In genomic region chr19:49664171-49665070, GRCh38 we compare ENCODE assay signal across 8 cellular contexts. TPM values are rescaled to one million over a fixed set of nuclear protein-coding genes. Genes with fewer than 3 reads are reported as not detected.
A peak's percentile ranks its signal among the peaks of the same experiment; 100 is the strongest.
DNase-seq lines count a peak whose midpoint lies in the region; ATAC-seq and TF ChIP-seq lines count a peak whose summit lies in the region.

No MANE protein-coding gene starts in this region.

- CTCF ChIA-PET in mammary epithelial cell (lab: Charles Lee; ENCODE audit: low non-redundant PET), result no interaction called here

- H3K36me3 Mint-ChIP-seq in immature natural killer cell, result peaks cover 0 to under 1% (median 0%) of the 10 kb centered on the region in 3 donors

- 0% methylated on average over 5 of the region's 53 CpGs for WGBS in mammary epithelial cell (ENCODE audit: low coverage, missing lambda C conversion rate)
- WGBS in smooth muscle cell (ENCODE audit: low lambda C conversion rate), result 2% methylated on average over 53 of the region's 53 CpGs

- H3K27ac ChIP-seq in mammary epithelial cell (ENCODE audit: insufficient read depth, low read depth, low read length), result peak overlapping the region; percentile 80
- peak overlapping the region; percentile 67 for H3K27ac ChIP-seq in smooth muscle cell (ENCODE audit: low read depth)

- H3K4me3 Mint-ChIP-seq in immature natural killer cell, result peak overlapping the region; percentile 96 to 99 (median 97)

- no peak for ATAC-seq in GM19467 (IDR thresholded peaks at IDR 0.05; ENCODE audit: unreplicated experiment)

- H3K4me2 ChIP-seq in mammary epithelial cell (ENCODE audit: insufficient read depth, low read depth, low read length) (peak overlapping the region; percentile 96), smooth muscle cell (peak overlapping the region; percentile 88)

- H2AFZ ChIP-seq in mammary epithelial cell (ENCODE audit: low read depth, low read length) (peak overlapping the region; percentile 85), smooth muscle cell (ENCODE audit: low read depth) (no peak overlapping the region)

- H4K20me1 ChIP-seq in mammary epithelial cell (ENCODE audit: insufficient read depth, low read length) (no peaks in the 10 kb centered on the region), smooth muscle cell (ENCODE audit: low read depth) (peaks cover 25% of the 10 kb centered on the region)

- no peaks in the 10 kb centered on the region for H3K9me3 ChIP-seq in HAP-1
- no peaks in the 10 kb centered on the region for H3K9me3 ChIP-seq in mammary epithelial cell (replicated peaks; ENCODE audit: insufficient read depth, low read length)
- H3K9me3 ChIP-seq in smooth muscle cell (replicated peaks; ENCODE audit: low read depth), result no peaks in the 10 kb centered on the region

- H3F3A ChIP-seq in smooth muscle cell (ENCODE audit: low read depth), result no peaks in the 10 kb centered on the region

- DNase-seq in COR-L47 (lab: John Stamatoyannopoulos, UW), result peak; percentile 80
- DNase-seq in HAP-1 (ENCODE audit: low spot score in 2 of 2), result peak; percentile 75 to 97
- peak; percentile 91 for DNase-seq in NCI-H2171 (lab: John Stamatoyannopoulos, UW)
- peak; percentile 95 for DNase-seq in mammary epithelial cell
- peak; percentile 80 to 85 (median 82) for DNase-seq in immature natural killer cell
- peak; percentile 86 for DNase-seq in smooth muscle cell (lab: John Stamatoyannopoulos, UW; ENCODE audit: unreplicated experiment)

- peaks cover 41% of the 10 kb centered on the region for H3K36me3 ChIP-seq in HAP-1 (replicated peaks)
- peaks cover 14% of the 10 kb centered on the region for H3K36me3 ChIP-seq in mammary epithelial cell (ENCODE audit: insufficient read depth, low read length)
- no peaks in the 10 kb centered on the region for H3K36me3 ChIP-seq in smooth muscle cell (ENCODE audit: low read depth)

- dilution Hi-C loops in mammary epithelial cell (cut with HindIII; ENCODE audit: low sequenced_read_pairs), result no loop called here

- intact Hi-C loops in mammary epithelial cell (cut with micrococcal nuclease), result loop anchor here (1.0 kb wide), 3 partner anchors 12 to 74 kb away; no protein-coding TSS in a partner anchor

- H3K4me1 ChIP-seq in HAP-1, result peaks cover 9% of the 10 kb centered on the region; the same call in 1 of the 2 replicates
- peaks cover 15% of the 10 kb centered on the region for H3K4me1 ChIP-seq in mammary epithelial cell (ENCODE audit: insufficient read depth, low read length)
- peaks cover 6% of the 10 kb centered on the region for H3K4me1 ChIP-seq in smooth muscle cell (ENCODE audit: low read depth)

- H3K79me2 ChIP-seq in mammary epithelial cell (ENCODE audit: insufficient read depth, low read length) (peaks cover 59% of the 10 kb centered on the region), smooth muscle cell (ENCODE audit: low read depth) (peaks cover 14% of the 10 kb centered on the region)

- H3K4me1 Mint-ChIP-seq in immature natural killer cell, result peaks cover 44 to 50% of the 10 kb centered on the region in 2 donors

- H3K27me3 ChIP-seq in HAP-1 (ENCODE audit: low read depth), result no peaks in the 10 kb centered on the region
- no peaks in the 10 kb centered on the region for H3K27me3 ChIP-seq in mammary epithelial cell (ENCODE audit: insufficient read depth, low read length)
- no peaks in the 10 kb centered on the region for H3K27me3 ChIP-seq in smooth muscle cell (ENCODE audit: low read depth)

- no peaks in the 10 kb centered on the region for H3K9me3 Mint-ChIP-seq in immature natural killer cell

- peak overlapping the region; percentile 92 for H3K9ac ChIP-seq in mammary epithelial cell (ENCODE audit: insufficient read depth, low read length)
- peak overlapping the region; percentile 37 for H3K9ac ChIP-seq in smooth muscle cell (ENCODE audit: low read depth)

- BruUV-seq in mammary epithelial cell (replicated peaks; lab: Mats Ljungman, UMichigan), result TSS peak; percentile 28

- peak overlapping the region; percentile 93 to 99 (median 96) for H3K27ac Mint-ChIP-seq in immature natural killer cell

- in situ Hi-C loops in HAP-1 (cut with MboI; ENCODE audit: low sequenced_read_pairs), result no loop called here
- in situ Hi-C loops in mammary epithelial cell (cut with MboI; ENCODE audit: low sequenced_read_pairs in 2 of 2), result no loop called here

- peaks cover 7 to 12% (median 11%) of the 10 kb centered on the region in 3 donors for H3K27me3 Mint-ChIP-seq in immature natural killer cell (ENCODE audit: low read depth in 3 of 3)

- no peak for TF ChIP-seq CTCF in WI38 (IDR thresholded peaks at IDR 0.05; ENCODE audit: low read depth, low read length)
- TF ChIP-seq CTCF in mammary epithelial cell (conservative IDR thresholded peaks at IDR 0.05 in 1 of 2, IDR thresholded peaks at IDR 0.05 in 1 of 2; ENCODE audit: extremely low read depth in 1 of 2, insufficient read depth in 1 of 2, low read depth in 1 of 2, low read length in 2 of 2), result peak in 1 of 2 donors; percentile 22
- no peak for TF ChIP-seq CTCF in smooth muscle cell (IDR thresholded peaks at IDR 0.05; ENCODE audit: borderline replicate concordance, insufficient read depth, poor library complexity, severe bottlenecking)

- peak overlapping the region; percentile 75 for H3K4me3 ChIP-seq in HAP-1
- peak overlapping the region; percentile 96 for H3K4me3 ChIP-seq in WI38 (ENCODE audit: low read depth, low read length)
- peak overlapping the region; percentile 52 to 90 (median 81) for H3K4me3 ChIP-seq in mammary epithelial cell (replicated peaks in 1 of 3; ENCODE audit: insufficient read depth in 1 of 3, low read depth in 2 of 3, low read length in 3 of 3)
- peak overlapping the region; percentile 80 for H3K4me3 ChIP-seq in smooth muscle cell

RNA-seq across cellular contexts. Expression of gene IRF3, which starts 1.2 kb away (rescaled TPM):
- total RNA-seq in mammary epithelial cell, result 10 to 100 TPM; 39.7 to 94.2 TPM
- polyA plus RNA-seq in mammary epithelial cell, result 67.8 TPM
- polyA minus RNA-seq in mammary epithelial cell, result 36.3 TPM
- 10 to 100 TPM; 63.8 to 82.0 (median 78.9) TPM for polyA plus RNA-seq in immature natural killer cell
- 35.1 and 38.2 TPM in 2 replicates for total RNA-seq in smooth muscle cell
- 45.9 and 64.1 TPM in 2 replicates for polyA plus RNA-seq in smooth muscle cell

RNA-seq across cellular contexts. Expression of gene BCL2L12, which starts 1.3 kb away (rescaled TPM):
- total RNA-seq in mammary epithelial cell (10 to 100 TPM in 1 of 2 donors, 1 to 10 TPM in 1; 4.3 to 43.1 TPM), smooth muscle cell (3.2 and 10.8 TPM in 2 replicates)
- polyA plus RNA-seq in mammary epithelial cell (24.8 TPM), immature natural killer cell (10 to 100 TPM; 12.0 to 21.1 (median 20.4) TPM), smooth muscle cell (34.0 and 44.1 TPM in 2 replicates)
- polyA minus RNA-seq in mammary epithelial cell, result 10.5 TPM

RNA-seq across cellular contexts. Expression of gene PRMT1, which starts 12.7 kb away (rescaled TPM):
- total RNA-seq in mammary epithelial cell (100 to 1,000 TPM; 173 to 194 TPM), smooth muscle cell (147 and 174 TPM in 2 replicates)
- polyA plus RNA-seq in mammary epithelial cell (383 TPM), immature natural killer cell (100 to 1,000 TPM; 125 to 204 (median 188) TPM), smooth muscle cell (170 and 175 TPM in 2 replicates)
- 226 TPM for polyA minus RNA-seq in mammary epithelial cell

RNA-seq across cellular contexts. Expression of gene SCAF1, which starts 22.4 kb away (rescaled TPM):
- total RNA-seq in mammary epithelial cell (10 to 100 TPM; 24.2 to 91.5 TPM), smooth muscle cell (7.9 and 10.2 TPM in 2 replicates)
- polyA plus RNA-seq in mammary epithelial cell (22.1 TPM), immature natural killer cell (1 to 10 TPM in 1 of 3 donors, under 1 TPM in 1, not detected in 1; 0.87 to 2.6 TPM), smooth muscle cell (12.1 and 15.9 TPM in 2 replicates)
- polyA minus RNA-seq in mammary epithelial cell, result 13.4 TPM

RNA-seq across cellular contexts. Expression of gene RRAS, which starts 24.5 kb away (rescaled TPM):
- total RNA-seq in mammary epithelial cell (10 to 100 TPM; 20.5 to 84.2 TPM), smooth muscle cell (82.3 and 86.5 TPM in 2 replicates)
- polyA plus RNA-seq in mammary epithelial cell (120 TPM), immature natural killer cell (10 to 100 TPM in 2 of 3 donors, 1 to 10 TPM in 1; 9.0 to 17.3 (median 13.5) TPM), smooth muscle cell (224 and 248 TPM in 2 replicates)
- 50.6 TPM for polyA minus RNA-seq in mammary epithelial cell
